11 cellular contexts compared by ENCODE assay signal in the genomic region with DNA sequence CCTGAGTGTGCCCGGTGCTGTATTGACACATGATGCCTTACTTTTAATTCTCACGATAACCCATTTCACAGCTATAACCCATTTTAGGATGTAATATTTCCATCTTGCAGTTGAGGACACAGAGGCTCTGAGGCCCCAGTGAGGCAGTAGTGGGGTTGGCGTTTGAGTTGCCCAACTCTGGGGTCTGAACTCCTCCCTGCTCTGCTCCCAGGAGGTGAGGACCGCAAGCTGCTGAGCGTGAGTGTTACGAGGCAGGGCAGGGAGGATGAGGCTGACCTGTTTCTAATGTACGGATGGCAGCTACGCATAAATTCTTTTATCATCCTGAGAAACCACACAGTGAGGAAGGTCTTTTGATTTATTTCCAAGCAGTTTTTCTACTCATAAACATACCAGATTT. TPM values are rescaled to one million over a fixed set of nuclear protein-coding genes. Genes with fewer than 3 reads are reported as not detected.
DNase-seq lines count a peak whose midpoint lies in the region; ATAC-seq and TF ChIP-seq lines count a peak whose summit lies in the region.
"Had no signal": no experiment of that assay in that cellular context is flagged by ENCODE, and none has a peak within 500 bp of the region (broad histone marks: within the 10 kb centered on the region; RNA-seq: fewer than 3 reads in every experiment).

No MANE protein-coding gene starts in this region.

- H3K27me3 Mint-ChIP-seq in activated B cell treated with CpG ODN at 0.5 μM for 24 hours = no peaks in the 10 kb centered on the region

- H3K9me3 Mint-ChIP-seq in activated B cell treated with CpG ODN at 0.5 μM for 24 hours = no peaks in the 10 kb centered on the region

- 69 to 84% methylated on average over 7 to 8 of the region's 8 CpGs for WGBS in esophagus squamous epithelium, 2 donors

- TF ChIP-seq CTCF in activated B cell treated with CpG ODN at 0.5 μM for 24 hours (IDR thresholded peaks at IDR 0.05) (no peak), esophagus squamous epithelium (IDR thresholded peaks at IDR 0.05) (no peak)

- ATAC-seq in activated B cell treated with CpG ODN at 0.5 μM for 24 hours (ENCODE audit: low read depth) = no peak

- H3K4me3 ChIP-seq in H7 (ENCODE audit: insufficient read depth, low read depth, low read length) (no peak overlapping the region), esophagus squamous epithelium (peak overlapping the region in 2 of 4 donors; percentile 26 to 54), skeletal muscle satellite cell (ENCODE audit: low read length) (peak overlapping the region; percentile 50)

- H3K36me3 Mint-ChIP-seq in activated B cell treated with CpG ODN at 0.5 μM for 24 hours (ENCODE audit: low read depth) = peaks cover 43% of the 10 kb centered on the region

- peaks cover 16% of the 10 kb centered on the region for H3K4me1 Mint-ChIP-seq in activated B cell treated with CpG ODN at 0.5 μM for 24 hours

- peak overlapping the region; percentile 90 to 100 (median 98) for H3K27ac ChIP-seq in esophagus squamous epithelium

- POLR2A ChIA-PET in activated B cell treated with CpG ODN at 0.5 μM for 24 hours (lab: Charles Lee) = interaction anchor here (0.6 to 1.0 kb wide), 2 partner anchors 9 to 11 kb away, joined by 3 read pairs; a partner anchor contains a TSS

- H3K4me3 Mint-ChIP-seq in activated B cell treated with CpG ODN at 0.5 μM for 24 hours = no peak overlapping the region

- H3K4me1 ChIP-seq in esophagus squamous epithelium = peaks cover 44 to 100% (median 60%) of the 10 kb centered on the region in 3 donors
- peaks cover 39% of the 10 kb centered on the region for H3K4me1 ChIP-seq in skeletal muscle satellite cell (ENCODE audit: control insufficient read depth, insufficient read depth, low read length)

- H3K9me3 ChIP-seq in esophagus squamous epithelium (no peaks in the 10 kb centered on the region), skeletal muscle satellite cell (replicated peaks; ENCODE audit: low read length) (no peaks in the 10 kb centered on the region)

- TF ChIP-seq POLR2A in esophagus squamous epithelium (IDR thresholded peaks at IDR 0.05) = no peak

- CTCF ChIA-PET in activated B cell treated with CpG ODN at 0.5 μM for 24 hours (lab: Charles Lee) = no interaction called here

- H3K36me3 ChIP-seq in H7 (replicated peaks; ENCODE audit: control insufficient read depth, insufficient read depth, low read length) (peaks cover 10% of the 10 kb centered on the region), esophagus squamous epithelium (peaks cover 0 to 79% (median 12%) of the 10 kb centered on the region in 3 donors), skeletal muscle satellite cell (ENCODE audit: insufficient read depth, low read length) (peaks cover 66% of the 10 kb centered on the region)

- peak overlapping the region; percentile 61 for H3K27ac Mint-ChIP-seq in activated B cell treated with CpG ODN at 0.5 μM for 24 hours

- peak overlapping the region; percentile 75 for H3K9ac ChIP-seq in skeletal muscle satellite cell (ENCODE audit: low read depth, low read length)

- peak overlapping the region; percentile 64 for H3K4me2 ChIP-seq in skeletal muscle satellite cell (ENCODE audit: low read length)

- H3K27me3 ChIP-seq in H7 (ENCODE audit: control insufficient read depth, insufficient read depth, low read length) (no peaks in the 10 kb centered on the region), esophagus squamous epithelium (no peaks in the 10 kb centered on the region), skeletal muscle satellite cell (ENCODE audit: control insufficient read depth, insufficient read depth, low read length) (no peaks in the 10 kb centered on the region)

- DNase-seq in H7 = peak; percentile 11
- DNase-seq in activated B cell treated with CpG ODN at 0.5 μM for 24 hours = no peak
- no peak for DNase-seq in esophagus squamous epithelium (lab: John Stamatoyannopoulos, UW)
- no peak for DNase-seq in HT-29 (ENCODE audit: low spot score)
- no peak for DNase-seq in NOMO-1 (lab: John Stamatoyannopoulos, UW; ENCODE audit: unreplicated experiment in 2 of 2)
- DNase-seq in foreskin melanocyte = no peak
- no peak for DNase-seq in mucosa of gallbladder (ENCODE audit: low spot score)
- DNase-seq: activated effector memory CD4-positive, alpha-beta T cell treated with Interleukin-2 at 50 U/mL for 16 hours; DMS53; NCI-H510A treated with DMSO at 0.1 percent for 48 hours had no signal

- intact Hi-C loops in activated B cell treated with CpG ODN at 0.5 μM for 24 hours (cut with micrococcal nuclease) = no loop called here
- intact Hi-C loops in esophagus squamous epithelium (cut with DNase I) = no loop called here

RNA-seq across cellular contexts. Expression of a gene that starts 11.4 kb away (rescaled TPM):
- 67.2 and 76.0 TPM in 2 replicates for total RNA-seq in H7 (2014; rRNA removed; shearing (Covaris generic))
- 9.0 and 10.4 TPM in 2 replicates for total RNA-seq in activated B cell treated with CpG ODN at 0.5 μM for 24 hours
- total RNA-seq in esophagus squamous epithelium = 100 to 1,000 TPM in 3 of 4 donors, 10 to 100 TPM in 1; 70.0 to 153 (median 122) TPM
- total RNA-seq in skeletal muscle satellite cell (2012; rRNA removed) = 30.2 and 36.7 TPM in 2 replicates
- total RNA-seq in HT-29 (2014; rRNA removed; shearing (Covaris generic)) = 39.5 and 43.2 TPM in 2 replicates
- 61.8 TPM for total RNA-seq in mucosa of gallbladder

RNA-seq across cellular contexts. Expression of a gene that starts 11.6 kb away (rescaled TPM):
- total RNA-seq in H7 (2014; rRNA removed; shearing (Covaris generic)) = 47.9 and 49.0 TPM in 2 replicates
- total RNA-seq in activated B cell treated with CpG ODN at 0.5 μM for 24 hours (2.0 and 4.3 TPM in 2 replicates), esophagus squamous epithelium (1 to 10 TPM; 4.0 to 9.4 (median 5.7) TPM), mucosa of gallbladder (9.7 TPM)
- 6.1 and 8.3 TPM in 2 replicates for total RNA-seq in skeletal muscle satellite cell (2012; rRNA removed)
- total RNA-seq in HT-29 (2014; rRNA removed; shearing (Covaris generic)) = 10.4 and 11.8 TPM in 2 replicates

RNA-seq across cellular contexts. Expression of a gene that starts 27.4 kb away (rescaled TPM):
- 24.3 and 27.2 TPM in 2 replicates for total RNA-seq in H7 (2014; rRNA removed; shearing (Covaris generic))
- 0.86 and 1.0 TPM in 2 replicates for total RNA-seq in activated B cell treated with CpG ODN at 0.5 μM for 24 hours
- 10 to 100 TPM in 3 of 4 donors, 1 to 10 TPM in 1; 3.7 to 34.0 (median 23.0) TPM for total RNA-seq in esophagus squamous epithelium
- 4.8 and 7.9 TPM in 2 replicates for total RNA-seq in skeletal muscle satellite cell (2012; rRNA removed)
- total RNA-seq in HT-29 (2014; rRNA removed; shearing (Covaris generic)) = not detected in 2 replicates
- total RNA-seq in mucosa of gallbladder = 14.6 TPM

RNA-seq across cellular contexts. Expression of a gene that starts 54.0 kb away (rescaled TPM):
- total RNA-seq in H7 (2014; rRNA removed; shearing (Covaris generic)) = 18.6 and 20.9 TPM in 2 replicates
- total RNA-seq in activated B cell treated with CpG ODN at 0.5 μM for 24 hours (9.0 and 10.3 TPM in 2 replicates), esophagus squamous epithelium (10 to 100 TPM; 12.8 to 21.2 (median 16.2) TPM), mucosa of gallbladder (18.2 TPM)
- total RNA-seq in skeletal muscle satellite cell (2012; rRNA removed) = 19.0 and 22.3 TPM in 2 replicates
- total RNA-seq in HT-29 (2014; rRNA removed; shearing (Covaris generic)) = 27.6 and 29.0 TPM in 2 replicates

RNA-seq across cellular contexts. Expression of a gene that starts 54.1 kb away (rescaled TPM):
- 81.3 and 87.9 TPM in 2 replicates for total RNA-seq in H7 (2014; rRNA removed; shearing (Covaris generic))
- total RNA-seq in activated B cell treated with CpG ODN at 0.5 μM for 24 hours = 76.9 and 103 TPM in 2 replicates
- total RNA-seq in esophagus squamous epithelium = 10 to 100 TPM; 61.0 to 78.6 (median 67.1) TPM
- 42.6 and 47.2 TPM in 2 replicates for total RNA-seq in skeletal muscle satellite cell (2012; rRNA removed)
- 55.8 and 75.5 TPM in 2 replicates for total RNA-seq in HT-29 (2014; rRNA removed; shearing (Covaris generic))
- 28.2 TPM for total RNA-seq in mucosa of gallbladder
